In the genomic region with DNA sequence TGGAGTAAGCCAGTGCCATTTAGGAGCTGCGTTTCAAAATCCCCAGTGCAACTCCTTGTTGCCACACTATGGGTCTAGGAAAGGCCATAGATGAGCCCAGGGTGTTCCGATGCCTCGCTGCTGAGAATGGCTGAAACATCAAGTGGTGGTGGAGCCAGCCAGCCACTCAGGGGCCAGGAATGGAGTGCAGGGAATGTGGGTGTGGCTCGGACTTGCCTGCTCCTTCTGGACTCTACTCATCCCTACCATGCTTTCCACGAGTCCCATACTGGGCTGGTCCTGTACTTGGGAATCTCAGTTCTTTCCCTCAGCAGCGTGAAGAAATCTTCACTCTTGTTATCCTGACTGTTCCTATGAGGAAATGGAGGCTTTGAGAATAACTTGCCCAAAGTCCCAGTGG, we compare ENCODE assay signal across 21 cellular contexts.
"Had no signal": no experiment of that assay in that cellular context is flagged by ENCODE, and none has a peak within 500 bp of the region (broad histone marks: within the 10 kb centered on the region; RNA-seq: fewer than 3 reads in every experiment).

No MANE protein-coding gene starts in this region.

- H3K9me3 ChIP-seq: adrenal gland had no signal

- H3K36me3 Mint-ChIP-seq: activated CD4-positive, alpha-beta memory T cell treated with anti-CD3 and anti-CD28 coated beads for 36 hours; activated naive CD8-positive, alpha-beta T cell treated with anti-CD3 and anti-CD28 coated beads, Interleukin-2, amount 10 ng/mL, durations not matched to agents 7 days and 5 days; T-cell had no signal

- H3K36me3 ChIP-seq: adrenal gland had no signal

- H3K4me3 ChIP-seq: adrenal gland had no signal

- DNase-seq: activated CD4-positive, alpha-beta memory T cell treated with anti-CD3 and anti-CD28 coated beads for 36 hours; activated CD4-positive, alpha-beta T cell treated with anti-CD3 and anti-CD28 coated beads, Interleukin-2, amount 10 ng/mL, durations not matched to agents 7 days and 5 days; activated CD4-positive, CD25-positive, alpha-beta regulatory T cell; activated CD8-positive, alpha-beta memory T cell treated with anti-CD3 and anti-CD28 coated beads, Interleukin-2, amount 50 U/mL, for 4 hours; activated naive CD4-positive, alpha-beta T cell treated with anti-CD3 and anti-CD28 coated beads, Interleukin-2, amount 50 U/mL, for 16 hours; activated naive CD8-positive, alpha-beta T cell treated with anti-CD3 and anti-CD28 coated beads, Interleukin-2, amount 10 ng/mL, durations not matched to agents 7 days and 5 days; activated T-cell treated with anti-CD3 and anti-CD28 coated beads, Interleukin-2, amount 50 U/mL, for 72 hours; adrenal gland; anterior cingulate cortex; cerebellar nuclear complex; Kasumi-1; NCI-H146; NCI-H1930; NCI-H2171; NCI-H226; NCI-H526 treated with DMSO at 0.1 percent for 48 hours; NCI-H82; SIG-M5; T-cell; T-helper 2 cell; T1000 had no signal

- H3K4me3 Mint-ChIP-seq: activated CD4-positive, alpha-beta memory T cell treated with anti-CD3 and anti-CD28 coated beads for 36 hours; activated CD4-positive, alpha-beta T cell treated with anti-CD3 and anti-CD28 coated beads, Interleukin-2, amount 10 ng/mL, durations not matched to agents 7 days and 5 days; activated naive CD8-positive, alpha-beta T cell treated with anti-CD3 and anti-CD28 coated beads, Interleukin-2, amount 10 ng/mL, durations not matched to agents 7 days and 5 days; activated T-cell treated with anti-CD3 and anti-CD28 coated beads, Interleukin-2, amount 50 U/mL, for 72 hours; T-cell had no signal

- H3K27ac ChIP-seq: adrenal gland had no signal

- H3K9me3 Mint-ChIP-seq: activated CD4-positive, alpha-beta memory T cell treated with anti-CD3 and anti-CD28 coated beads for 36 hours; activated naive CD8-positive, alpha-beta T cell treated with anti-CD3 and anti-CD28 coated beads, Interleukin-2, amount 10 ng/mL, durations not matched to agents 7 days and 5 days; activated T-cell treated with anti-CD3 and anti-CD28 coated beads, Interleukin-2, amount 50 U/mL, for 72 hours; T-cell had no signal

- H3K4me1 Mint-ChIP-seq: activated CD4-positive, alpha-beta T cell treated with anti-CD3 and anti-CD28 coated beads, Interleukin-2, amount 10 ng/mL, durations not matched to agents 7 days and 5 days; activated naive CD8-positive, alpha-beta T cell treated with anti-CD3 and anti-CD28 coated beads, Interleukin-2, amount 10 ng/mL, durations not matched to agents 7 days and 5 days; T-cell had no signal

- H3K27ac Mint-ChIP-seq: activated CD4-positive, alpha-beta memory T cell treated with anti-CD3 and anti-CD28 coated beads for 36 hours; activated CD4-positive, alpha-beta T cell treated with anti-CD3 and anti-CD28 coated beads, Interleukin-2, amount 10 ng/mL, durations not matched to agents 7 days and 5 days; activated naive CD8-positive, alpha-beta T cell treated with anti-CD3 and anti-CD28 coated beads, Interleukin-2, amount 10 ng/mL, durations not matched to agents 7 days and 5 days; activated T-cell treated with anti-CD3 and anti-CD28 coated beads, Interleukin-2, amount 50 U/mL, for 72 hours; T-cell had no signal

- H3K4me1 ChIP-seq: adrenal gland had no signal

- ATAC-seq: activated T-cell treated with anti-CD3 and anti-CD28 coated beads, Interleukin-2, amount 50 U/mL, for 72 hours; T-cell had no signal
